ENCODE assay signal across 24 cellular contexts in the genomic region with DNA sequence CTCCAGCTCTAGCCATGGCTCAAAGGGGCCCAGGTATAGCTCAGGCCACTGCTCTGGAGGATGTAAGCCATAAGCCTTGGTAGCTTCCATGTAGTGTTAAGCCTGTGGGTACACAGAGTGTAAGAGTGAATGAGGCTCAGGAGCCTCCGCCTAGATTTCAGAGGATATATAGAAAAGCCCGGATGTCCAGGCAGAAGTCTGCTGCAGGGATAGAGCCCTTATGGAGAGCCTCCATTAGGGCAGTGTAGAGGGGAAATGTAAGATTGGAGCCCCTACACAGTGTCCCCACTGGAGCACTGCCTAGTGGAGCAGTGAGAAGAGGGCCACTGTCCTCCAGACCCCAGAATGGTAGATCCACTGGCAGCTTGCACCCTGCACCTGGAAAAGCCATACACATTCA.
DNase-seq lines count a peak whose midpoint lies in the region; ATAC-seq and TF ChIP-seq lines count a peak whose summit lies in the region.
"Had no signal": no experiment of that assay in that cellular context is flagged by ENCODE, and none has a peak within 500 bp of the region (broad histone marks: within the 10 kb centered on the region; RNA-seq: fewer than 3 reads in every experiment).

No MANE protein-coding gene starts in this region.

- H3K79me2 ChIP-seq in OCI-LY7 (ENCODE audit: insufficient read depth, low read depth, low read length): no peaks in the 10 kb centered on the region

- no peak overlapping the region for H2AFZ ChIP-seq in OCI-LY7 (ENCODE audit: low read length)
- H2AFZ ChIP-seq: GM23248, parathyroid adenoma had no signal

- no peak overlapping the region for H3K27ac ChIP-seq in OCI-LY7 (ENCODE audit: low read depth, low read length, poor library complexity, severe bottlenecking)
- H3K27ac ChIP-seq: BLaER1 treated with 17β-estradiol and CSF1 and Interleukin-3, amounts not matched to agents 10 nM and 100 nM; coronary artery; GM23248; parathyroid adenoma had no signal

- intact Hi-C loops in activated naive CD4-positive, alpha-beta T cell treated with anti-CD3 and anti-CD28 coated beads for 36 hours (cut with micrococcal nuclease): loop anchor here (5.0 kb wide), 1 partner anchor 408 kb away; no protein-coding TSS in a partner anchor
- intact Hi-C loops in OCI-LY7 (cut with micrococcal nuclease; ENCODE audit: unreplicated experiment) (no loop called here), sciatic nerve (cut with DNase I) (no loop called here)

- POLR2A ChIA-PET in OCI-LY7 (lab: Charles Lee): interaction anchor here (0.5 kb wide), 1 partner anchor 74 kb away, joined by 3 read pairs; no protein-coding TSS in a partner anchor

- H3K4me1 Mint-ChIP-seq in activated naive CD4-positive, alpha-beta T cell treated with anti-CD3 and anti-CD28 coated beads for 36 hours (ENCODE audit: low read depth): peaks cover 78% of the 10 kb centered on the region
- peaks cover 84% of the 10 kb centered on the region for H3K4me1 Mint-ChIP-seq in activated naive CD8-positive, alpha-beta T cell treated with anti-CD3 and anti-CD28 coated beads, Interleukin-2, amount 50 U/mL, for 24 hours
- H3K4me1 Mint-ChIP-seq: neural crest cell had no signal

- H3K4me3 ChIP-seq in OCI-LY7 (ENCODE audit: low read depth, low read length, poor library complexity, severe bottlenecking): no peak overlapping the region
- H3K4me3 ChIP-seq: coronary artery, GM23248, heart right ventricle had no signal

- peaks cover 37% of the 10 kb centered on the region for H3K36me3 Mint-ChIP-seq in activated naive CD4-positive, alpha-beta T cell treated with anti-CD3 and anti-CD28 coated beads for 36 hours (ENCODE audit: low read depth)
- H3K36me3 Mint-ChIP-seq in activated naive CD8-positive, alpha-beta T cell treated with anti-CD3 and anti-CD28 coated beads, Interleukin-2, amount 50 U/mL, for 24 hours (ENCODE audit: low read depth): peaks cover 50% of the 10 kb centered on the region

- no peaks in the 10 kb centered on the region for H3K9me2 ChIP-seq in OCI-LY7 (ENCODE audit: insufficient read depth, low read length)

- ATAC-seq in activated naive CD8-positive, alpha-beta T cell treated with anti-CD3 and anti-CD28 coated beads, Interleukin-2, amount 50 U/mL, for 24 hours: no peak
- peak; percentile 25 for ATAC-seq in sciatic nerve
- no peak for ATAC-seq in GM19455 (IDR thresholded peaks at IDR 0.05; ENCODE audit: unreplicated experiment)
- ATAC-seq: right cardiac atrium had no signal

- H3K27ac Mint-ChIP-seq in activated naive CD4-positive, alpha-beta T cell treated with anti-CD3 and anti-CD28 coated beads for 36 hours: peak overlapping the region; percentile 94
- H3K27ac Mint-ChIP-seq in activated naive CD8-positive, alpha-beta T cell treated with anti-CD3 and anti-CD28 coated beads, Interleukin-2, amount 50 U/mL, for 24 hours: peak overlapping the region; percentile 94

- no peaks in the 10 kb centered on the region for H4K20me1 ChIP-seq in OCI-LY7 (ENCODE audit: insufficient read depth, low read length)

- no peak overlapping the region for H3K4me3 Mint-ChIP-seq in activated naive CD4-positive, alpha-beta T cell treated with anti-CD3 and anti-CD28 coated beads for 36 hours
- no peak overlapping the region for H3K4me3 Mint-ChIP-seq in activated naive CD8-positive, alpha-beta T cell treated with anti-CD3 and anti-CD28 coated beads, Interleukin-2, amount 50 U/mL, for 24 hours
- H3K4me3 Mint-ChIP-seq: neural crest cell had no signal

- no TSS peak for BruUV-seq in OCI-LY7 (replicated peaks; lab: Mats Ljungman, UMichigan)

- H3K9me3 Mint-ChIP-seq in activated naive CD4-positive, alpha-beta T cell treated with anti-CD3 and anti-CD28 coated beads for 36 hours: peaks cover 28% of the 10 kb centered on the region
- H3K9me3 Mint-ChIP-seq in activated naive CD8-positive, alpha-beta T cell treated with anti-CD3 and anti-CD28 coated beads, Interleukin-2, amount 50 U/mL, for 24 hours: peaks cover 15% of the 10 kb centered on the region

- TF ChIP-seq CTCF in OCI-LY7 (conservative IDR thresholded peaks at IDR 0.05; ENCODE audit: low read length): no peak

- no peak overlapping the region for H3K4me2 ChIP-seq in OCI-LY7 (ENCODE audit: low read length)

- CTCF ChIA-PET in activated naive CD4-positive, alpha-beta T cell treated with anti-CD3 and anti-CD28 coated beads for 36 hours (lab: Charles Lee): interaction anchor here (0.9 to 1.4 kb wide), 2 partner anchors 7 to 29 kb away, joined by 3 to 5 read pairs; no protein-coding TSS in a partner anchor
- CTCF ChIA-PET in OCI-LY7 (lab: Charles Lee; ENCODE audit: unreplicated experiment): no interaction called here

- H3K36me3 ChIP-seq in OCI-LY7 (ENCODE audit: insufficient read depth, low read length): peaks cover 55% of the 10 kb centered on the region

- no peaks in the 10 kb centered on the region for H3K9me3 ChIP-seq in OCI-LY7 (ENCODE audit: low read length)

- no peaks in the 10 kb centered on the region for H3K27me3 Mint-ChIP-seq in activated naive CD4-positive, alpha-beta T cell treated with anti-CD3 and anti-CD28 coated beads for 36 hours (ENCODE audit: low read depth)
- H3K27me3 Mint-ChIP-seq in activated naive CD8-positive, alpha-beta T cell treated with anti-CD3 and anti-CD28 coated beads, Interleukin-2, amount 50 U/mL, for 24 hours: no peaks in the 10 kb centered on the region

- peaks cover 10% of the 10 kb centered on the region for H3K4me1 ChIP-seq in OCI-LY7 (ENCODE audit: insufficient read depth, low read length, poor library complexity, severe bottlenecking)

- DNase-seq in activated naive CD4-positive, alpha-beta T cell treated with anti-CD3 and anti-CD28 coated beads for 36 hours: no peak
- DNase-seq in activated naive CD4-positive, alpha-beta T cell treated with anti-CD3 and anti-CD28 coated beads, Interleukin-2, amount 50 U/mL, for 16 hours: no peak
- peak; percentile 5 for DNase-seq in OCI-LY7 (ENCODE audit: low spot score)
- no peak for DNase-seq in activated naive CD8-positive, alpha-beta T cell treated with anti-CD3 and anti-CD28 coated beads, Interleukin-2, amount 50 U/mL, for 24 hours
- no peak for DNase-seq in sciatic nerve (ENCODE audit: low spot score)
- no peak for DNase-seq in NCI-H1417 treated with DMSO at 0.1 percent for 48 hours (lab: John Stamatoyannopoulos, UW)
- DNase-seq in NCI-H446 (lab: John Stamatoyannopoulos, UW): no peak
- DNase-seq: activated gamma-delta T cell treated with Interleukin-2 at 50 U/mL for 16 hours; aorta; GM23248; heart right ventricle; Karpas-422; kidney glomerular epithelial cell; NCI-H1436 treated with DMSO at 0.1 percent for 48 hours; NCI-H345; right cardiac atrium; RPMI8226; stimulated activated CD4-positive, alpha-beta T cell treated with anti-CD3 and anti-CD28 coated beads, Interleukin-4, amount 100 ng/mL, for 1 hour; T-helper 1 cell had no signal
